ENCODE assay signal across 1 cellular context in genomic region chr18:60145776-60146175, GRCh38.
TF ChIP-seq lines count a peak whose summit lies in the region.

No MANE protein-coding gene starts in this region.

TF ChIP-seq in WTC11, 78 proteins besides CTCF, POLR2A, EP300 and RAD21 (continued from another document):
- TF ChIP-seq ARID4B (CRISPR knock-in tag; IDR thresholded peaks at IDR 0.05; ENCODE audit: borderline replicate concordance) = no peak
- no peak for TF ChIP-seq NR3C1 (CRISPR knock-in tag; conservative IDR thresholded peaks at IDR 0.05; ENCODE audit: low read depth)
- TF ChIP-seq MLX (CRISPR knock-in tag; IDR thresholded peaks at IDR 0.05) = no peak
- TF ChIP-seq ZNF263 (CRISPR knock-in tag; IDR thresholded peaks at IDR 0.05; ENCODE audit: low read depth) = no peak
- TF ChIP-seq HMGA2 (CRISPR knock-in tag; IDR thresholded peaks at IDR 0.05) = no peak
- TF ChIP-seq MYBL2 (CRISPR knock-in tag; IDR thresholded peaks at IDR 0.05) = no peak
- TF ChIP-seq FOXJ3 (CRISPR knock-in tag; IDR thresholded peaks at IDR 0.05; ENCODE audit: borderline replicate concordance) = no peak
